ENCODE assay signal across 1 cellular context in the genomic region with DNA sequence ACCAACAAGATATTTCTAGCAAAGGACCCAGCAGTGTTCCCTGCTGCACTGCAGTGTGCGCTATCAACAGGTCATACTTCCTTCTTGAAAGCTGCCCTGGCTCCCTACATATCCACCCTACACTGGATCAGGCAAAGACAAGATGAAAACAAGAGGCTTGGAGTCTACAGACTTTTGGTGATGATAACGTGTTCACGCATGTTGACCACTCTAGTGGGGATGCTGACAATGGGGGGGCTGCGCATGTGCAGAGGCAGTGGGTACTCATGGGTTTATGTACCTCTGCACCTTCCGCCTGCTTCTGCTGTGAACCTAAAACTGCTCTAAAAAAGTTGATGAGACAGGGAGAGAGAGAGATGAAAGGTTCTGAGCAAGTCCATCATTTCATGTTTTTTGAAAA.
TF ChIP-seq lines count a peak whose summit lies in the region.

No MANE protein-coding gene starts in this region.

TF ChIP-seq in IMR-90, 13 proteins besides CTCF, POLR2A, EP300 and RAD21 (continued from another document):
- TF ChIP-seq CEBPB (IDR thresholded peaks at IDR 0.05; ENCODE audit: low read depth, low read length) (no peak), MAZ (IDR thresholded peaks at IDR 0.05; ENCODE audit: borderline replicate concordance, low read depth, low read length) (no peak), MXI1 (IDR thresholded peaks at IDR 0.05; ENCODE audit: borderline replicate concordance, low read depth, low read length) (no peak), SMC3 (IDR thresholded peaks at IDR 0.05; ENCODE audit: low read depth, low read length) (no peak)
TF ChIP-seq in IMR-90: peak in this region for 0.
